1 cellular context compared by ENCODE assay signal in the genomic region with DNA sequence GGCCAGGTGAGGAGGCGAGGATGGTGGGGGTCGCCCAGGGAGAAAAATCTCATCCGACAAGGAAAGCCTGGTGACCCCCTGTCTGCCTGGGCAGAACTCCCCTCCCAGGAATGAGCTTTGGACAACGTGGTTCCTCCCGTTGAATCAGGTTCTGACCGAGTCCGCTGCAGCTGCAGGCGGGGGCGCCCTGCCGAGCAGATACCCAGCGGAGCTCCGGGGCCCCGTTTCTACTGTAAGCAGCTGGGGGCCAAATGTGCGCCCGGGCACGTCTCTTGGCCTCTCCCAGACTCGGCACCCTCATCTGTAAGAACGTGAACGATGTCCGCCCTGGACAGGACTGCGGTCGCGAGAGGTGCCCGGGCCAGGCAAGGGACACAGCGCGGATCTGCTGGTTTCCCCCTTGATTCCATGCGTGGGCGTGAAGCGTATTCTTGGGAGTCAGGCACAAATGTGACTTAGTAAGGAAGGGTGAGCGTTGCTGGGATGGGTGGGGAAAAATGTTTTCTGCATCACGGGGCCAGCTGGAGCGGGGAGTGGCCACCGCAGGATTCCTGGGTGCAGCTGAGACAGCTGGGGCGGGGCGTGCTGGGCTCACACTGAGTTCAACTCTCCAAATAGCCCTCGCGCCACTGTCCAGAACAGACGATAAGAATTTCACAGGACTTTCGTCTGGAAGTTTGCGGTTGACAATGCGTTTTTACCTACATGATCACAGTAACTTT.
TF ChIP-seq lines count a peak whose summit lies in the region.

No MANE protein-coding gene starts in this region.

TF ChIP-seq in IMR-90, 13 proteins besides CTCF, POLR2A, EP300 and RAD21:
- peak; percentile 62 for TF ChIP-seq BHLHE40 (IDR thresholded peaks at IDR 0.05; ENCODE audit: low read depth, low read length)
- TF ChIP-seq CEBPB (IDR thresholded peaks at IDR 0.05; ENCODE audit: low read depth, low read length): no peak
- peak; percentile 64; the same call in 1 of the 2 replicates for TF ChIP-seq MAZ (IDR thresholded peaks at IDR 0.05; ENCODE audit: borderline replicate concordance, low read depth, low read length)
- no peak for TF ChIP-seq SMC3 (IDR thresholded peaks at IDR 0.05; ENCODE audit: low read depth, low read length)
- no peak for TF ChIP-seq CHD1 (IDR thresholded peaks at IDR 0.05; ENCODE audit: low read depth, low read length)
- TF ChIP-seq, protein P1, sequence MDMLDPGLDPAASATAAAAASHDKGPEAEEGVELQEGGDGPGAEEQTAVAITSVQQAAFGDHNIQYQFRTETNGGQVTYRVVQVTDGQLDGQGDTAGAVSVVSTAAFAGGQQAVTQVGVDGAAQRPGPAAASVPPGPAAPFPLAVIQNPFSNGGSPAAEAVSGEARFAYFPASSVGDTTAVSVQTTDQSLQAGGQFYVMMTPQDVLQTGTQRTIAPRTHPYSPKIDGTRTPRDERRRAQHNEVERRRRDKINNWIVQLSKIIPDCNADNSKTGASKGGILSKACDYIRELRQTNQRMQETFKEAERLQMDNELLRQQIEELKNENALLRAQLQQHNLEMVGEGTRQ (IDR thresholded peaks at IDR 0.05; ENCODE audit: low read depth, low read length): peak; percentile 87
- no peak for TF ChIP-seq RFX5 (IDR thresholded peaks at IDR 0.05; ENCODE audit: low read depth, low read length)
- TF ChIP-seq NFE2L2 (IDR thresholded peaks at IDR 0.05; ENCODE audit: low read depth, low read length): no peak
- TF ChIP-seq MXI1 (IDR thresholded peaks at IDR 0.05; ENCODE audit: borderline replicate concordance, low read depth, low read length): peak; percentile 66; the same call in 1 of the 2 replicates
- TF ChIP-seq, protein P2, sequence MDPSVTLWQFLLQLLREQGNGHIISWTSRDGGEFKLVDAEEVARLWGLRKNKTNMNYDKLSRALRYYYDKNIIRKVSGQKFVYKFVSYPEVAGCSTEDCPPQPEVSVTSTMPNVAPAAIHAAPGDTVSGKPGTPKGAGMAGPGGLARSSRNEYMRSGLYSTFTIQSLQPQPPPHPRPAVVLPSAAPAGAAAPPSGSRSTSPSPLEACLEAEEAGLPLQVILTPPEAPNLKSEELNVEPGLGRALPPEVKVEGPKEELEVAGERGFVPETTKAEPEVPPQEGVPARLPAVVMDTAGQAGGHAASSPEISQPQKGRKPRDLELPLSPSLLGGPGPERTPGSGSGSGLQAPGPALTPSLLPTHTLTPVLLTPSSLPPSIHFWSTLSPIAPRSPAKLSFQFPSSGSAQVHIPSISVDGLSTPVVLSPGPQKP (IDR thresholded peaks at IDR 0.05; ENCODE audit: borderline replicate concordance, low read depth, low read length): no peak
- no peak for TF ChIP-seq RCOR1 (IDR thresholded peaks at IDR 0.05; ENCODE audit: insufficient replicate concordance, low read length)
- TF ChIP-seq FOS (IDR thresholded peaks at IDR 0.05; ENCODE audit: low read depth, low read length): peak; percentile 50; the same call in 1 of the 2 replicates
- no peak for TF ChIP-seq MAFK (IDR thresholded peaks at IDR 0.05; ENCODE audit: low read depth, low read length)
